Comparison of ENCODE assay signal across 10 cellular contexts in the genomic region with DNA sequence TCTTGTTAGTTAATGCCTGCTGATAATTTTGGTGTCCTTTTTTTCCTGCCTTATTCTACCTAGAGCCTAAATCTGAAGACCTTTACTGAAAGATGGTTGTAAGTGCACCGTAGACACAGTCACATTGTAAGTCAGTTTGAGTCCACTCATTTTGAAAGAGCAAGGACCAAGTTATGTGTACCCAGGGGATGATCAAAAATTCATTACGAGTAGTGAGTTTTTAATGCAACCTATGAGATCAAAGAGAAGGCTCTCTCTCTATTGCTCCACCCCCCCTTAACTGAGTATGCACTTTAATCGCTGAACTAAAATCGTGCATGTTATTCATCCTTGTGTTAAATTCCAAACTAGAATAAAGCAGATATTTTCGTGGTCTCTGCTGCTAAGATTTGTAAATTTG. TPM values are rescaled to one million over a fixed set of nuclear protein-coding genes. Genes with fewer than 3 reads are reported as not detected.
DNase-seq lines count a peak whose midpoint lies in the region; ATAC-seq and TF ChIP-seq lines count a peak whose summit lies in the region.
"Had no signal": no experiment of that assay in that cellular context is flagged by ENCODE, and none has a peak within 500 bp of the region (broad histone marks: within the 10 kb centered on the region; RNA-seq: fewer than 3 reads in every experiment).

No MANE protein-coding gene starts in this region.

- H3K4me3 ChIP-seq in hepatocyte (peak overlapping the region; percentile 50), thoracic aorta (peak overlapping the region; percentile 91), mucosa of descending colon (no peak overlapping the region)

- peaks cover 31% of the 10 kb centered on the region for H3K4me1 Mint-ChIP-seq in activated T-cell treated with anti-CD3 and anti-CD28 coated beads, Interleukin-2, amount 50 U/mL, for 4 hours (ENCODE audit: low read depth)
- peaks cover 28% of the 10 kb centered on the region for H3K4me1 Mint-ChIP-seq in T-helper 1 cell treated with Interleukin-12 subunit alpha and Interleukin-12 subunit beta and Interleukin-4 antibody, amounts not matched to agents 30 μg/mL and 1 μg/mL, for 36 hours (ENCODE audit: low read depth)

- no peak for DNase-seq in activated T-cell treated with anti-CD3 and anti-CD28 coated beads, Interleukin-2, amount 50 U/mL, for 4 hours
- DNase-seq in activated T-cell treated with anti-CD3 and anti-CD28 coated beads for 4 hours (no peak), hepatocyte (ENCODE audit: low spot score) (no peak), thoracic aorta (ENCODE audit: low spot score) (no peak), mucosa of descending colon (no peak), islet precursor cell (no peak)
- DNase-seq: NCI-H1092 treated with DMSO at 0.1 percent for 48 hours had no signal

- H3K27me3 ChIP-seq in hepatocyte (no peaks in the 10 kb centered on the region), thoracic aorta (replicated peaks; ENCODE audit: insufficient read depth) (no peaks in the 10 kb centered on the region)

- H3K4me1 ChIP-seq in hepatocyte (ENCODE audit: insufficient read depth) (peaks cover 13% of the 10 kb centered on the region), thoracic aorta (ENCODE audit: control insufficient read depth in 1 of 2, low read depth in 2 of 2) (peaks cover 17 to 33% of the 10 kb centered on the region in 2 donors), mucosa of descending colon (ENCODE audit: low read depth) (peaks cover 20% of the 10 kb centered on the region)

- H3K4me2 ChIP-seq in hepatocyte: peak overlapping the region; percentile 78

- no peaks in the 10 kb centered on the region for H3K9me3 Mint-ChIP-seq in activated T-cell treated with anti-CD3 and anti-CD28 coated beads, Interleukin-2, amount 50 U/mL, for 4 hours
- H3K9me3 Mint-ChIP-seq in T-helper 1 cell treated with Interleukin-12 subunit alpha and Interleukin-12 subunit beta and Interleukin-4 antibody, amounts not matched to agents 30 μg/mL and 1 μg/mL, for 36 hours: no peaks in the 10 kb centered on the region

- H3K9me2 ChIP-seq in hepatocyte (replicated peaks; ENCODE audit: insufficient read depth): no peaks in the 10 kb centered on the region

- H3K79me2 ChIP-seq in hepatocyte: peaks cover 61% of the 10 kb centered on the region

- H3K4me3 Mint-ChIP-seq in activated T-cell treated with anti-CD3 and anti-CD28 coated beads, Interleukin-2, amount 50 U/mL, for 4 hours: peak overlapping the region; percentile 65
- H3K4me3 Mint-ChIP-seq in T-helper 1 cell treated with Interleukin-12 subunit alpha and Interleukin-12 subunit beta and Interleukin-4 antibody, amounts not matched to agents 30 μg/mL and 1 μg/mL, for 36 hours: peak overlapping the region; percentile 79

- no peaks in the 10 kb centered on the region for H3K9me3 ChIP-seq in hepatocyte (ENCODE audit: low read depth)
- no peaks in the 10 kb centered on the region for H3K9me3 ChIP-seq in thoracic aorta
- no peaks in the 10 kb centered on the region for H3K9me3 ChIP-seq in mucosa of descending colon

- no peak overlapping the region for H2AFZ ChIP-seq in hepatocyte

- 29% methylated on average over 5 of the region's 5 CpGs for WGBS in hepatocyte (ENCODE audit: low lambda C conversion rate, missing lambda C conversion rate)

- H3K27ac ChIP-seq in hepatocyte (no peak overlapping the region), thoracic aorta (no peak overlapping the region)
- H3K27ac ChIP-seq: epithelial cell of prostate had no signal

- H3K27me3 Mint-ChIP-seq in activated T-cell treated with anti-CD3 and anti-CD28 coated beads, Interleukin-2, amount 50 U/mL, for 4 hours (ENCODE audit: low read depth): peaks cover 3% of the 10 kb centered on the region
- H3K27me3 Mint-ChIP-seq in T-helper 1 cell treated with Interleukin-12 subunit alpha and Interleukin-12 subunit beta and Interleukin-4 antibody, amounts not matched to agents 30 μg/mL and 1 μg/mL, for 36 hours (ENCODE audit: low read depth): peaks cover 4% of the 10 kb centered on the region

- intact Hi-C loops in mucosa of descending colon (cut with DNase I, micrococcal nuclease): no loop called here

- H3K36me3 ChIP-seq in hepatocyte (replicated peaks; ENCODE audit: insufficient read depth, low read depth) (no peaks in the 10 kb centered on the region), thoracic aorta (no peaks in the 10 kb centered on the region), mucosa of descending colon (ENCODE audit: low read depth) (peaks cover 5% of the 10 kb centered on the region)

- ATAC-seq in activated T-cell treated with anti-CD3 and anti-CD28 coated beads, Interleukin-2, amount 50 U/mL, for 4 hours: no peak
- ATAC-seq in thoracic aorta (ENCODE audit: insufficient number of reproducible peaks, low FRiP score, low read depth) (no peak), mucosa of descending colon (no peak), GM19035 (IDR thresholded peaks at IDR 0.05; ENCODE audit: unreplicated experiment) (no peak)

- no peaks in the 10 kb centered on the region for H3K36me3 Mint-ChIP-seq in activated T-cell treated with anti-CD3 and anti-CD28 coated beads, Interleukin-2, amount 50 U/mL, for 4 hours (ENCODE audit: insufficient read depth)
- peaks cover 8% of the 10 kb centered on the region for H3K36me3 Mint-ChIP-seq in T-helper 1 cell treated with Interleukin-12 subunit alpha and Interleukin-12 subunit beta and Interleukin-4 antibody, amounts not matched to agents 30 μg/mL and 1 μg/mL, for 36 hours (ENCODE audit: low read depth)

- peak overlapping the region; percentile 52 for H3K27ac Mint-ChIP-seq in T-helper 1 cell treated with Interleukin-12 subunit alpha and Interleukin-12 subunit beta and Interleukin-4 antibody, amounts not matched to agents 30 μg/mL and 1 μg/mL, for 36 hours

- peaks cover 5% of the 10 kb centered on the region for H4K20me1 ChIP-seq in hepatocyte (ENCODE audit: insufficient read depth, poor library complexity, severe bottlenecking)

- TF ChIP-seq CTCF in hepatocyte (IDR thresholded peaks at IDR 0.05; ENCODE audit: poor library complexity): no peak
- TF ChIP-seq CTCF in thoracic aorta (IDR thresholded peaks at IDR 0.05): no peak
- TF ChIP-seq CTCF in mucosa of descending colon (IDR thresholded peaks at IDR 0.05): no peak

RNA-seq across cellular contexts. Expression of gene RAP2A, which starts 1.8 kb away (rescaled TPM):
- 10 to 100 TPM; 11.1 to 16.0 (median 15.5) TPM for total RNA-seq in activated T-cell treated with anti-CD3 and anti-CD28 coated beads, Interleukin-2, amount 50 U/mL, for 4 hours
- total RNA-seq in hepatocyte (36.8 and 41.9 TPM in 2 replicates), thoracic aorta (10 to 100 TPM; 31.0 to 39.4 TPM), mucosa of descending colon (10 to 100 TPM; 25.5 to 32.5 (median 29.8) TPM)
- 10.3 and 12.1 TPM in 2 replicates for polyA plus RNA-seq in hepatocyte
